In genomic region chr11:132941761-132942160, GRCh38 we compare ENCODE assay signal across 20 cellular contexts.
"Had no signal": no experiment of that assay in that cellular context is flagged by ENCODE, and none has a peak within 500 bp of the region (broad histone marks: within the 10 kb centered on the region; RNA-seq: fewer than 3 reads in every experiment).

No MANE protein-coding gene starts in this region.

- ATAC-seq: activated naive CD4-positive, alpha-beta T cell treated with anti-CD3 and anti-CD28 coated beads, Interleukin-2, amount 50 U/mL, for 72 hours; activated naive CD8-positive, alpha-beta T cell treated with anti-CD3 and anti-CD28 coated beads, Interleukin-2, amount 50 U/mL, for 24 hours; activated T-cell treated with anti-CD3 and anti-CD28 coated beads, Interleukin-2, amount 50 U/mL, for 4 hours; K562 had no signal

- H3K27ac Mint-ChIP-seq: activated CD4-positive, alpha-beta memory T cell treated with anti-CD3 and anti-CD28 coated beads for 36 hours; activated CD4-positive, alpha-beta T cell treated with anti-CD3 and anti-CD28 coated beads, Interleukin-2, amount 10 ng/mL, durations not matched to agents 7 days and 5 days; activated naive CD4-positive, alpha-beta T cell treated with anti-CD3 and anti-CD28 coated beads, Interleukin-2, amount 50 U/mL, for 72 hours; activated naive CD8-positive, alpha-beta T cell treated with anti-CD3 and anti-CD28 coated beads, Interleukin-2, amount 50 U/mL, for 24 hours had no signal

- H3K4me3 Mint-ChIP-seq: activated CD4-positive, alpha-beta memory T cell treated with anti-CD3 and anti-CD28 coated beads for 36 hours; activated CD4-positive, alpha-beta T cell treated with anti-CD3 and anti-CD28 coated beads, Interleukin-2, amount 10 ng/mL, durations not matched to agents 7 days and 5 days; activated naive CD8-positive, alpha-beta T cell treated with anti-CD3 and anti-CD28 coated beads, Interleukin-2, amount 50 U/mL, for 24 hours; activated T-cell treated with anti-CD3 and anti-CD28 coated beads, Interleukin-2, amount 50 U/mL, for 4 hours had no signal

- DNase-seq: activated CD4-positive, alpha-beta memory T cell treated with anti-CD3 and anti-CD28 coated beads for 36 hours; activated CD4-positive, CD25-positive, alpha-beta regulatory T cell; activated CD8-positive, alpha-beta memory T cell treated with anti-CD3 and anti-CD28 coated beads for 24 hours; activated effector memory CD4-positive, alpha-beta T cell treated with anti-CD3 and anti-CD28 coated beads, Interleukin-2, amount 50 U/mL, for 16 hours; activated naive CD4-positive, alpha-beta T cell treated with Interleukin-2 at 50 U/mL for 16 hours; activated T-cell treated with anti-CD3 and anti-CD28 coated beads, Interleukin-2, amount 50 U/mL, for 4 hours; NCI-H1048; NCI-H2171; NCI-H446 treated with DMSO at 0.1 percent for 48 hours; NCI-H524 treated with DMSO at 0.1 percent for 48 hours; Right ventricle myocardium superior; T-helper 1 cell had no signal

- H3K9me3 Mint-ChIP-seq: activated CD4-positive, alpha-beta memory T cell treated with anti-CD3 and anti-CD28 coated beads for 36 hours; activated CD4-positive, alpha-beta T cell treated with anti-CD3 and anti-CD28 coated beads, Interleukin-2, amount 10 ng/mL, durations not matched to agents 7 days and 5 days; activated naive CD4-positive, alpha-beta T cell treated with anti-CD3 and anti-CD28 coated beads, Interleukin-2, amount 50 U/mL, for 72 hours; activated naive CD8-positive, alpha-beta T cell treated with anti-CD3 and anti-CD28 coated beads, Interleukin-2, amount 50 U/mL, for 24 hours; activated T-cell treated with anti-CD3 and anti-CD28 coated beads, Interleukin-2, amount 50 U/mL, for 4 hours had no signal

- H3K36me3 Mint-ChIP-seq: activated CD4-positive, alpha-beta memory T cell treated with anti-CD3 and anti-CD28 coated beads for 36 hours had no signal

- H3K27ac ChIP-seq: Peyer's patch, RWPE1, SJCRH30, VCaP had no signal
